In the genomic region with DNA sequence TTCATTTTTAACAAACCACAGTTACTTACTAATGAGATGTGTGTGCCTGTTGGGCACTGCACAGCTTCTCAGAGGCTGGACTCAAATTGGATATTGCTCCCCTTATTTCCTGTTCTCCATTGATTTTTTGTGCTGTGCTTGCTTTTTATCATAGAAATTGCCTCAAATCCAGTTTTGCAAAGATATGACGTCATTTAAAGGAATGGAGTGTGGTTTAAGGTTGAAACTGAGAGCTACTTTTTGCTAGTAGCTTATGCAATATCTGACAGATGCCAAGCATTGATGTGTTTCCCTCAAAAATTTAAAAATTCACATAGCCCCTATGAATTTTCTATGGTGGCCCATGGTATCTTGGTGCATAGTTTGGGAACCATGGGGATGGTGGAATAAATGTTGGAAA, we compare ENCODE assay signal across 24 cellular contexts. TPM values are rescaled to one million over a fixed set of nuclear protein-coding genes. Genes with fewer than 3 reads are reported as not detected.
DNase-seq lines count a peak whose midpoint lies in the region; FAIRE-seq and TF ChIP-seq lines count a peak whose summit lies in the region.
"Had no signal": no experiment of that assay in that cellular context is flagged by ENCODE, and none has a peak within 500 bp of the region (broad histone marks: within the 10 kb centered on the region; RNA-seq: fewer than 3 reads in every experiment).

No MANE protein-coding gene starts in this region.

- H3K27ac Mint-ChIP-seq in astrocyte (ENCODE audit: unreplicated experiment): no peak overlapping the region
- H3K27ac Mint-ChIP-seq: activated CD4-positive, alpha-beta T cell treated with anti-CD3 and anti-CD28 coated beads, Interleukin-2, amount 10 ng/mL, durations not matched to agents 24 days and 14 days; activated naive CD4-positive, alpha-beta T cell treated with anti-CD3 and anti-CD28 coated beads, Interleukin-2, amount 50 U/mL, for 72 hours; activated T-cell treated with anti-CD3 and anti-CD28 coated beads, Interleukin-2, amount 50 U/mL, for 72 hours; IgD-negative memory B cell; mesothelial cell of epicardium; naive thymus-derived CD4-positive, alpha-beta T cell had no signal

- no peak overlapping the region for H3K27ac ChIP-seq in astrocyte (ENCODE audit: low read depth, low read length)
- no peak overlapping the region for H3K27ac ChIP-seq in WERI-Rb-1
- H3K27ac ChIP-seq: VCaP had no signal

- no peak overlapping the region for H2AFZ ChIP-seq in astrocyte (ENCODE audit: low read depth, low read length)

- H3K4me3 ChIP-seq in astrocyte (ENCODE audit: insufficient read depth, low read depth, low read length) (no peak overlapping the region), fibroblast of pulmonary artery (replicated peaks; ENCODE audit: low read depth, low read length) (no peak overlapping the region), WERI-Rb-1 (ENCODE audit: low read depth, low read length) (no peak overlapping the region)
- H3K4me3 ChIP-seq: MG63 had no signal

- H3K27me3 Mint-ChIP-seq in astrocyte (ENCODE audit: low read depth, unreplicated experiment): no peaks in the 10 kb centered on the region

- H3K9ac ChIP-seq in astrocyte (ENCODE audit: low read length): no peak overlapping the region

- H3K9me3 Mint-ChIP-seq in astrocyte (ENCODE audit: unreplicated experiment): peaks cover 1% of the 10 kb centered on the region
- H3K9me3 Mint-ChIP-seq: activated CD4-positive, alpha-beta T cell treated with anti-CD3 and anti-CD28 coated beads, Interleukin-2, amount 10 ng/mL, durations not matched to agents 24 days and 14 days; activated naive CD4-positive, alpha-beta T cell treated with anti-CD3 and anti-CD28 coated beads, Interleukin-2, amount 50 U/mL, for 72 hours had no signal

- peaks cover 24% of the 10 kb centered on the region for H3K79me2 ChIP-seq in astrocyte (ENCODE audit: insufficient read depth, low read length)

- H4K20me1 ChIP-seq in astrocyte (ENCODE audit: insufficient read depth, low read length): peaks cover 74% of the 10 kb centered on the region

- H3K4me1 ChIP-seq in astrocyte (ENCODE audit: insufficient read depth, low read length): no peaks in the 10 kb centered on the region

- no peaks in the 10 kb centered on the region for H3K36me3 ChIP-seq in astrocyte (ENCODE audit: insufficient read depth, low read length)
- H3K36me3 ChIP-seq in WERI-Rb-1: no peaks in the 10 kb centered on the region
- H3K36me3 ChIP-seq: MG63 had no signal

- H3K27me3 ChIP-seq in astrocyte (ENCODE audit: insufficient read depth, low read length): no peaks in the 10 kb centered on the region
- no peaks in the 10 kb centered on the region for H3K27me3 ChIP-seq in WERI-Rb-1 (ENCODE audit: insufficient read depth, low read depth, severe bottlenecking)

- H3K4me1 Mint-ChIP-seq in astrocyte (ENCODE audit: low read depth, unreplicated experiment): peaks cover 24% of the 10 kb centered on the region
- H3K4me1 Mint-ChIP-seq: activated CD4-positive, alpha-beta T cell treated with anti-CD3 and anti-CD28 coated beads, Interleukin-2, amount 10 ng/mL, durations not matched to agents 24 days and 14 days; IgD-negative memory B cell; naive thymus-derived CD4-positive, alpha-beta T cell had no signal

- peak; percentile 43 for DNase-seq in AG08395 (ENCODE audit: low spot score)
- peak; percentile 39 for DNase-seq in H4 (ENCODE audit: low spot score)
- DNase-seq in astrocyte (ENCODE audit: low read depth): peak; percentile 69
- DNase-seq in fibroblast of pulmonary artery (ENCODE audit: low read depth): peak; percentile 33
- DNase-seq in GM19239 (ENCODE audit: insufficient read length, low spot score): no peak
- no peak for DNase-seq in T-helper 2 cell
- no peak for DNase-seq in NCI-H1930 (lab: John Stamatoyannopoulos, UW)
- DNase-seq in WERI-Rb-1: no peak
- DNase-seq: activated CD4-positive, alpha-beta T cell treated with anti-CD3 and anti-CD28 coated beads, Interleukin-2, amount 10 ng/mL, durations not matched to agents 24 days and 14 days; activated T-cell treated with anti-CD3 and anti-CD28 coated beads, Interleukin-2, amount 50 U/mL, for 72 hours; effector CD8-positive, alpha-beta T cell; left ventricle myocardium superior; MG63; naive thymus-derived CD4-positive, alpha-beta T cell; NCI-H1694 treated with DMSO at 0.1 percent for 48 hours; NCI-H526; occipital lobe; small intestine; stimulated activated CD4-positive, alpha-beta T cell treated with anti-CD3 and anti-CD28 coated beads, Interleukin-1b, Interleukin-23, amount 100 ng/mL, for 48 hours had no signal

- H3K4me2 ChIP-seq in astrocyte (ENCODE audit: low read length): no peak overlapping the region

- H3K4me3 Mint-ChIP-seq in astrocyte (ENCODE audit: unreplicated experiment): no peak overlapping the region
- H3K4me3 Mint-ChIP-seq: activated CD4-positive, alpha-beta T cell treated with anti-CD3 and anti-CD28 coated beads, Interleukin-2, amount 10 ng/mL, durations not matched to agents 24 days and 14 days; activated T-cell treated with anti-CD3 and anti-CD28 coated beads, Interleukin-2, amount 50 U/mL, for 72 hours; IgD-negative memory B cell; mesothelial cell of epicardium; naive thymus-derived CD4-positive, alpha-beta T cell had no signal

- peaks cover 3% of the 10 kb centered on the region for H3K36me3 Mint-ChIP-seq in astrocyte (ENCODE audit: low read depth, unreplicated experiment)
- H3K36me3 Mint-ChIP-seq: activated naive CD4-positive, alpha-beta T cell treated with anti-CD3 and anti-CD28 coated beads, Interleukin-2, amount 50 U/mL, for 72 hours; IgD-negative memory B cell; naive thymus-derived CD4-positive, alpha-beta T cell had no signal

- TF ChIP-seq CTCF in astrocyte (IDR thresholded peaks at IDR 0.05; ENCODE audit: insufficient read depth, low read depth, low read length): no peak
- TF ChIP-seq CTCF in fibroblast of pulmonary artery (IDR thresholded peaks at IDR 0.05; ENCODE audit: low read length, missing control alignments): no peak
- TF ChIP-seq CTCF in WERI-Rb-1 (IDR thresholded peaks at IDR 0.05; ENCODE audit: low read depth, low read length): no peak

- H3K9me3 ChIP-seq in astrocyte (ENCODE audit: insufficient read depth, low read depth, low read length): no peaks in the 10 kb centered on the region
- peaks cover 4% of the 10 kb centered on the region for H3K9me3 ChIP-seq in WERI-Rb-1 (ENCODE audit: severe bottlenecking)
- H3K9me3 ChIP-seq: MG63 had no signal

- no peak for FAIRE-seq in astrocyte (lab: Jason Lieb, UNC)
- FAIRE-seq in GM19239 (lab: Jason Lieb, UNC): no peak
- FAIRE-seq: islet of Langerhans, small intestine had no signal

RNA-seq across cellular contexts. Expression of gene KALRN, which starts 26.4 kb away (rescaled TPM):
- 8.1 and 21.7 TPM in 2 replicates for total RNA-seq in H4 (2014; rRNA removed; shearing (Covaris generic))
- 28.6 and 29.2 TPM in 2 replicates for total RNA-seq in astrocyte

Comparison
In these comparisons a context has a peak if more than half of its experiments do, and no peak if none do; other contexts are left out.
1. DNase-seq: peak in AG08395 (single experiment), H4 (single experiment), astrocyte (single experiment) and fibroblast of pulmonary artery (single experiment); none in GM19239 (single experiment), T-helper 2 cell (0 of 5), NCI-H1930 (0 of 2) and WERI-Rb-1 (single experiment).